In the genomic region with DNA sequence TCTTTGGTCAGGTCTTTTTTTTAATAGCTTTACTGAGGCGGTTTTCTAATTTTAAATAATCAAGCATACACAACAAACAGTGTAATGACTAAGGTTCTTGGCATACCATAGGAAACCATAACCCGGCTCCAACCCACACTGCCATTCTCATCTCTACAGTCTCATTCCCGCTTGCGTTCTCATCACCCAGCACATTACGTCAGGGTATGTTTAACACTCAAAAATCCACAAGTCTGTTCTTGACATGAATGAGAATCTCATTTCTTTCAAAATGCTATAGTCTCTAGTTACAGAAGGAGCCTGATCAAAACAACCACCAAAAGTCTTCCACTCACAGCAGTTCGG, we compare ENCODE assay signal across 7 cellular contexts. TPM values are rescaled to one million over a fixed set of nuclear protein-coding genes. Genes with fewer than 3 reads are reported as not detected.
DNase-seq lines count a peak whose midpoint lies in the region; ATAC-seq lines count a peak whose summit lies in the region.

No MANE protein-coding gene starts in this region.

- no peak overlapping the region for H4K8ac ChIP-seq in neuronal stem cell (ENCODE audit: low read depth, low read length)

- DNase-seq in EH (ENCODE audit: low read depth) (peak; percentile 81), SW480 (ENCODE audit: low spot score) (peak; percentile 39), epithelial cell of prostate (ENCODE audit: low read depth, low spot score) (peak; percentile 52), neuronal stem cell (ENCODE audit: low spot score) (no peak)
- DNase-seq in activated effector memory CD4-positive, alpha-beta T cell treated with Interleukin-2 at 50 U/mL for 16 hours, result no peak

- H3K23ac ChIP-seq in neuronal stem cell (ENCODE audit: low read depth, low read length, poor library complexity), result no peak overlapping the region

- no peaks in the 10 kb centered on the region for H3K27me3 ChIP-seq in neuronal stem cell (ENCODE audit: control insufficient read depth in 3 of 3, insufficient read depth in 3 of 3, low read depth in 1 of 3, low read length in 3 of 3)

- H3K36me3 ChIP-seq in neuronal stem cell (replicated peaks in 1 of 2; ENCODE audit: control insufficient read depth in 2 of 2, insufficient read depth in 2 of 2, low read length in 2 of 2), result peaks cover 0 to 13% of the 10 kb centered on the region in 2 donors

- no peak overlapping the region for H2BK5ac ChIP-seq in neuronal stem cell (ENCODE audit: low read length)

- no peak overlapping the region for H2BK12ac ChIP-seq in neuronal stem cell (ENCODE audit: low read length)

- no peak overlapping the region for H4K91ac ChIP-seq in neuronal stem cell (ENCODE audit: low read depth, low read length, poor library complexity)

- H3K4me3 ChIP-seq in neuronal stem cell (ENCODE audit: low read length in 2 of 2), result peak overlapping the region; percentile 57 to 85

- no peaks in the 10 kb centered on the region for H3K4me1 ChIP-seq in neuronal stem cell (ENCODE audit: control insufficient read depth in 2 of 2, insufficient read depth in 1 of 2, low read depth in 1 of 2, low read length in 2 of 2)

- peak overlapping the region; percentile 49 for H3K18ac ChIP-seq in neuronal stem cell (ENCODE audit: low read length)

- ATAC-seq in GM19372 (IDR thresholded peaks at IDR 0.05; ENCODE audit: low read depth, unreplicated experiment) (peak; percentile 7), HG03432 (IDR thresholded peaks at IDR 0.05; ENCODE audit: unreplicated experiment) (peak; percentile 34)

- peak overlapping the region; percentile 82 for H2AFZ ChIP-seq in neuronal stem cell (ENCODE audit: low read length)

- peaks cover 3 to 5% of the 10 kb centered on the region in 2 donors for H3K9me3 ChIP-seq in neuronal stem cell (replicated peaks in 1 of 2; ENCODE audit: control insufficient read depth in 2 of 2, insufficient read depth in 1 of 2, low read depth in 1 of 2, low read length in 2 of 2)

- no peak overlapping the region for H2BK120ac ChIP-seq in neuronal stem cell (ENCODE audit: low read depth, low read length)

- no peak overlapping the region for H2AK5ac ChIP-seq in neuronal stem cell (ENCODE audit: low read depth, low read length)

- H3K4ac ChIP-seq in neuronal stem cell (ENCODE audit: low read length), result no peak overlapping the region

- no peak overlapping the region for H3K9ac ChIP-seq in neuronal stem cell (ENCODE audit: low read depth, low read length, poor library complexity)

- no CpG with 5 or more reads among the region's 6 CpGs for WGBS in neuronal stem cell (ENCODE audit: extremely low coverage in 2 of 2, insufficient read length in 2 of 2, insufficient replicate concordance in 1 of 2), 2 donors

- peak overlapping the region; percentile 76 for H3K27ac ChIP-seq in epithelial cell of prostate
- peak overlapping the region; percentile 83 for H3K27ac ChIP-seq in neuronal stem cell (replicated peaks; ENCODE audit: low read length)

- H2BK15ac ChIP-seq in neuronal stem cell (ENCODE audit: low read length), result no peak overlapping the region

- no peak overlapping the region for H3K14ac ChIP-seq in neuronal stem cell (ENCODE audit: low read length)

- peak overlapping the region; percentile 56 for H3K4me2 ChIP-seq in neuronal stem cell (ENCODE audit: insufficient read depth, low read length, poor library complexity, severe bottlenecking)

- H3K79me1 ChIP-seq in neuronal stem cell (ENCODE audit: low read depth, low read length), result no peaks in the 10 kb centered on the region

RNA-seq across cellular contexts. Expression of gene C5orf34, which starts 0.5 kb away (rescaled TPM):
- polyA plus RNA-seq in neuronal stem cell (2013, experiment 1 of 2), result 6.4 TPM
- 6.1 TPM for polyA plus RNA-seq in neuronal stem cell (2013, experiment 2 of 2)

RNA-seq across cellular contexts. Expression of gene TMEM267, which starts 30.8 kb away (rescaled TPM):
- 7.0 TPM for polyA plus RNA-seq in neuronal stem cell (2013, experiment 1 of 2)
- 7.1 TPM for polyA plus RNA-seq in neuronal stem cell (2013, experiment 2 of 2)

RNA-seq across cellular contexts. Expression of gene PAIP1, which starts 42.4 kb away (rescaled TPM):
- polyA plus RNA-seq in neuronal stem cell (2013, experiment 1 of 2), result 120 TPM
- polyA plus RNA-seq in neuronal stem cell (2013, experiment 2 of 2), result 120 TPM

Comparison
In these comparisons a context has a peak if more than half of its experiments do, and no peak if none do; other contexts are left out.
1. DNase-seq: peak in EH (single experiment), SW480 (single experiment) and epithelial cell of prostate (single experiment); none in neuronal stem cell (single experiment) and activated effector memory CD4-positive, alpha-beta T cell treated with Interleukin-2 at 50 U/mL for 16 hours (single experiment).